ENCODE assay signal across 8 cellular contexts in the genomic region with DNA sequence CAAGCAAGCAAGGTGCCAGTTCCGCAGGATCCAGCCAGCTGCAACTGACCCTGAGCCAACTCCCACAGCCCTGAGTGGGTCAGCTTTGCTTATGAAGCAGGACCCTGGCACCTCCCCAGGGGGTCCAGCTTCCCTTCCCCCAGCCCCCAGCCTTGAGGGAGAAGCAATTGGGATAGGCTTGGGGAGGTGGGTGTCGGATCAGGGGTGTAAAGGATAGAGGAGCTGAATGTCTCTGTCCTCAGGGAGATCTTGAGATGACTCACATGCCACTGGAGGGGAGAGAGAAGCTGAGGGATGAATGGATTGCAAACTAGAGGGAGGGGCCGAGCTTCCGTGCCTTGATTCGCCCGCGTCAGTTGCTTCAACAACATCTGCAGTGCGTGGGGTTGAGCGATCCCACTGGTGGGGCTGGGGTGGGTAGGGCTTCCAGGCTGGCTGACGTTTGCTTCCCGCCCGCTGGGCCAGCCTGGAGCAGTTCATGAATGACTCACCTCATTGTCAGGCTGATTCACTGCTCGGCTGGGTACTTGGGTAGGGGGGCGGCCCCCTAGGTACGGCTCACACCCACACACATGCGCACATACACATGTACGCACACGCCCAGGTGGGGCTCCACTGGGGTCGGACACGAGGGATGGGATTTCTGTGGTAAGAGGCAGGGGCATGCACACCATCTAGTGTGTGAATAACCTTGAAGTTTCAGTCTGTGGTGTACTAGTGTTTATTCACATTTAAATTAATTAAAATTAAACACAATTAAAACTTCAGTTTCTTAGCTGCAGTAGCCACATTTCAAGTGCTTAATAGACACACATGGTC. TPM values are rescaled to one million over a fixed set of nuclear protein-coding genes. Genes with fewer than 3 reads are reported as not detected.
DNase-seq lines count a peak whose midpoint lies in the region; ATAC-seq and TF ChIP-seq lines count a peak whose summit lies in the region.

No MANE protein-coding gene starts in this region.

- peak overlapping the region; percentile 45 to 70 for H3K27ac ChIP-seq in coronary artery
- peak overlapping the region; percentile 51 to 53 for H3K27ac ChIP-seq in left lung

- no peaks in the 10 kb centered on the region for H3K9me3 ChIP-seq in left lung

- no peak for TF ChIP-seq CTCF in coronary artery (IDR thresholded peaks at IDR 0.05)
- no peak for TF ChIP-seq CTCF in left lung (IDR thresholded peaks at IDR 0.05)

- intact Hi-C loops in left lung (cut with DNase I), result no loop called here

- no peaks in the 10 kb centered on the region for H3K36me3 ChIP-seq in left lung

- H3K27me3 ChIP-seq in left lung, result peaks cover 0 to 15% of the 10 kb centered on the region in 2 donors

- peaks cover 4 to 30% of the 10 kb centered on the region in 2 donors for H3K4me1 ChIP-seq in left lung

- H3K4me3 ChIP-seq in coronary artery, result peak overlapping the region; percentile 43
- H3K4me3 ChIP-seq in left lung, result no peak overlapping the region

- DNase-seq in GM04503 (ENCODE audit: low read depth), result peak; percentile 96
- peak; percentile 92 for DNase-seq in NCI-H2227 (lab: John Stamatoyannopoulos, UW; ENCODE audit: unreplicated experiment)
- DNase-seq in activated CD4-positive, alpha-beta T cell treated with anti-CD3 and anti-CD28 coated beads for 4 hours, result peak; percentile 73 to 82
- DNase-seq in coronary artery (ENCODE audit: low spot score), result peak; percentile 98
- DNase-seq in left lung, result peak; percentile 88 to 90
- peak; percentile 64 to 88 for DNase-seq in stimulated activated CD4-positive, alpha-beta T cell treated with anti-CD3 and anti-CD28 coated beads, Interleukin-4, amount 100 ng/mL, for 4 hours

- ATAC-seq in left lung (peak; percentile 90), HG03432 (IDR thresholded peaks at IDR 0.05; ENCODE audit: unreplicated experiment) (no peak), GM21529 (IDR thresholded peaks at IDR 0.05; ENCODE audit: unreplicated experiment) (no peak)

RNA-seq across cellular contexts. Expression of a gene that starts 3.6 kb away (rescaled TPM):
- total RNA-seq in left lung, result 1 to 10 TPM; 2.3 to 2.7 TPM

RNA-seq across cellular contexts. Expression of a gene that starts 14.7 kb away (rescaled TPM):
- total RNA-seq in left lung, result 10 to 100 TPM; 28.0 to 43.5 TPM

RNA-seq across cellular contexts. Expression of a gene that starts 32.4 kb away (rescaled TPM):
- total RNA-seq in left lung, result not detected

RNA-seq across cellular contexts. Expression of a gene that starts 48.7 kb away (rescaled TPM):
- 10 to 100 TPM; 33.6 to 41.8 TPM for total RNA-seq in left lung
